Comparison of ENCODE assay signal across 28 cellular contexts in genomic region chr18:62825382-62825781, GRCh38.
"Had no signal": no experiment of that assay in that cellular context is flagged by ENCODE, and none has a peak within 500 bp of the region (broad histone marks: within the 10 kb centered on the region; RNA-seq: fewer than 3 reads in every experiment).

No MANE protein-coding gene starts in this region.

- DNase-seq: hypothalamus; immature natural killer cell; kidney; left ventricle myocardium inferior; mesendoderm; naive thymus-derived CD4-positive, alpha-beta T cell; ovary; posterior cingulate gyrus; retina; right cardiac atrium; spleen; stimulated activated CD4-positive, alpha-beta T cell treated with anti-CD3 and anti-CD28 coated beads, Interleukin-4, amount 100 ng/mL, for 24 hours; stimulated activated naive CD4-positive, alpha-beta T cell; tibial artery; trophoblast cell; upper lobe of right lung had no signal

- H3K27ac ChIP-seq: left ventricle myocardium inferior, ovary, prostate gland, skin epidermis, spleen, suprapubic skin, thoracic aorta, tibial artery, upper lobe of right lung had no signal

- H3K27ac Mint-ChIP-seq: immature natural killer cell; mesothelial cell of epicardium; naive thymus-derived CD4-positive, alpha-beta T cell; natural killer cell treated with Interleukin-12 subunit alpha and Interleukin-12 subunit beta and Interleukin-15 and Interleukin-18, amount 100 ng/mL, for 72 hours; stimulated activated effector memory CD8-positive, alpha-beta T cell treated with anti-CD3 and anti-CD28 coated beads, Interleukin-12 subunit alpha, Interleukin-12 subunit beta, amount 100 ng/mL, for 72 hours; stimulated activated naive CD8-positive, alpha-beta T cell treated with anti-CD3 and anti-CD28 coated beads, Interleukin-15, Interleukin-2, amounts not matched to agents 100 ng/mL and 50 ng/mL, for 24 hours had no signal

- H3K9me3 ChIP-seq: left ventricle myocardium inferior, ovary, prostate gland, spleen, suprapubic skin, thoracic aorta, tibial artery, upper lobe of right lung had no signal

- H3K27me3 ChIP-seq: ovary, spleen, suprapubic skin, tibial artery, upper lobe of right lung had no signal

- ATAC-seq: naive thymus-derived CD4-positive, alpha-beta T cell; natural killer cell treated with Interleukin-12 subunit alpha and Interleukin-12 subunit beta and Interleukin-15 and Interleukin-18, amount 100 ng/mL, for 72 hours; right cardiac atrium; sciatic nerve; stimulated activated effector memory CD8-positive, alpha-beta T cell treated with anti-CD3 and anti-CD28 coated beads, Interleukin-12 subunit alpha, Interleukin-12 subunit beta, amount 100 ng/mL, for 72 hours; upper lobe of right lung had no signal

- H3K36me3 Mint-ChIP-seq: immature natural killer cell; natural killer cell treated with Interleukin-12 subunit alpha and Interleukin-12 subunit beta and Interleukin-15 and Interleukin-18, amount 100 ng/mL, for 72 hours had no signal

- H3K4me3 Mint-ChIP-seq: immature natural killer cell; mesothelial cell of epicardium; naive thymus-derived CD4-positive, alpha-beta T cell; natural killer cell treated with Interleukin-12 subunit alpha and Interleukin-12 subunit beta and Interleukin-15 and Interleukin-18, amount 100 ng/mL, for 72 hours; stimulated activated effector memory CD8-positive, alpha-beta T cell treated with anti-CD3 and anti-CD28 coated beads, Interleukin-12 subunit alpha, Interleukin-12 subunit beta, amount 100 ng/mL, for 72 hours; stimulated activated naive CD8-positive, alpha-beta T cell treated with anti-CD3 and anti-CD28 coated beads, Interleukin-15, Interleukin-2, amounts not matched to agents 100 ng/mL and 50 ng/mL, for 24 hours had no signal

- H3K4me1 ChIP-seq: prostate gland, upper lobe of right lung had no signal

- H3K4me3 ChIP-seq: left ventricle myocardium inferior, lung, ovary, prostate gland, skin epidermis, spleen, suprapubic skin, thoracic aorta, tibial artery, upper lobe of right lung had no signal

- H3K27me3 Mint-ChIP-seq: natural killer cell treated with Interleukin-12 subunit alpha and Interleukin-12 subunit beta and Interleukin-15 and Interleukin-18, amount 100 ng/mL, for 72 hours; stimulated activated naive CD8-positive, alpha-beta T cell treated with anti-CD3 and anti-CD28 coated beads, Interleukin-15, Interleukin-2, amounts not matched to agents 100 ng/mL and 50 ng/mL, for 24 hours had no signal

- H3K36me3 ChIP-seq: ovary, prostate gland, thoracic aorta, upper lobe of right lung had no signal

- H3K9me3 Mint-ChIP-seq: immature natural killer cell; mesothelial cell of epicardium; naive thymus-derived CD4-positive, alpha-beta T cell; natural killer cell treated with Interleukin-12 subunit alpha and Interleukin-12 subunit beta and Interleukin-15 and Interleukin-18, amount 100 ng/mL, for 72 hours; stimulated activated effector memory CD8-positive, alpha-beta T cell treated with anti-CD3 and anti-CD28 coated beads, Interleukin-12 subunit alpha, Interleukin-12 subunit beta, amount 100 ng/mL, for 72 hours; stimulated activated naive CD8-positive, alpha-beta T cell treated with anti-CD3 and anti-CD28 coated beads, Interleukin-15, Interleukin-2, amounts not matched to agents 100 ng/mL and 50 ng/mL, for 24 hours had no signal

- FAIRE-seq: islet of Langerhans, urothelium cell line had no signal

- H3K4me1 Mint-ChIP-seq: immature natural killer cell had no signal
